Comparison of ENCODE assay signal across 1 cellular context in genomic region chr5:96990102-96990501, GRCh38.
TF ChIP-seq lines count a peak whose summit lies in the region.

No MANE protein-coding gene starts in this region.

TF ChIP-seq in GM12878, 131 proteins besides CTCF, POLR2A, EP300 and RAD21:
- TF ChIP-seq MEF2A (IDR thresholded peaks at IDR 0.05; ENCODE audit: insufficient read depth, low read depth, low read length) (no peak), JUND (IDR thresholded peaks at IDR 0.05; ENCODE audit: low read depth, low read length) (no peak)
